ENCODE assay signal across 2 cellular contexts in genomic region chr9:71968541-71969090, GRCh38.
TF ChIP-seq lines count a peak whose summit lies in the region.

No MANE protein-coding gene starts in this region.

TF ChIP-seq in GM23338, 12 proteins besides CTCF, POLR2A, EP300 and RAD21:
- TF ChIP-seq ZNF114 (CRISPR knock-in tag; IDR thresholded peaks at IDR 0.05) (no peak), CREB1 (CRISPR knock-in tag; IDR thresholded peaks at IDR 0.05; ENCODE audit: low read depth) (no peak), POLR2AphosphoS5 (IDR thresholded peaks at IDR 0.05; ENCODE audit: low read depth) (no peak), STAT1 (IDR thresholded peaks at IDR 0.05; ENCODE audit: unreplicated experiment) (no peak), NANOG (IDR thresholded peaks at IDR 0.05; ENCODE audit: borderline replicate concordance) (no peak), JUNB (IDR thresholded peaks at IDR 0.05; ENCODE audit: unreplicated experiment) (no peak), EZH2phosphoT487 (IDR thresholded peaks at IDR 0.05; ENCODE audit: unreplicated experiment) (no peak), REST (IDR thresholded peaks at IDR 0.05; ENCODE audit: unreplicated experiment) (no peak), ZNF462 (CRISPR knock-in tag; IDR thresholded peaks at IDR 0.05) (no peak), EZH2 (IDR thresholded peaks at IDR 0.05; ENCODE audit: low read depth, unreplicated experiment) (no peak), ZNF331 (CRISPR knock-in tag; IDR thresholded peaks at IDR 0.05; ENCODE audit: low read depth) (no peak), ETS1 (IDR thresholded peaks at IDR 0.05) (no peak)

TF ChIP-seq in GM12878, 131 proteins besides CTCF, POLR2A, EP300 and RAD21:
- TF ChIP-seq RELA (IDR thresholded peaks at IDR 0.05; ENCODE audit: borderline replicate concordance, partially characterized antibody), result no peak
- no peak for TF ChIP-seq NFIC (IDR thresholded peaks at IDR 0.05; ENCODE audit: low read depth, low read length)
- TF ChIP-seq CBX5 (IDR thresholded peaks at IDR 0.05; ENCODE audit: low read depth), result 0 out of 2 replicates have a peak, but pooled peaks have one; percentile 29
- no peak for TF ChIP-seq RELB (IDR thresholded peaks at IDR 0.05; ENCODE audit: low read depth)
- no peak for TF ChIP-seq CEBPB (IDR thresholded peaks at IDR 0.05; ENCODE audit: borderline replicate concordance in 1 of 2, low read depth in 2 of 2, low read length in 2 of 2)
- TF ChIP-seq ASH2L (IDR thresholded peaks at IDR 0.05; ENCODE audit: borderline replicate concordance, low read depth), result no peak
- no peak for TF ChIP-seq PKNOX1 (IDR thresholded peaks at IDR 0.05)
- no peak for TF ChIP-seq SIN3A (IDR thresholded peaks at IDR 0.05; ENCODE audit: low read depth, low read length)
- no peak for TF ChIP-seq CEBPZ (IDR thresholded peaks at IDR 0.05; ENCODE audit: low read depth, low read length)
- peak; percentile 54; the same call in 1 of the 2 replicates for TF ChIP-seq ZBTB33 (IDR thresholded peaks at IDR 0.05)
